In the genomic region with DNA sequence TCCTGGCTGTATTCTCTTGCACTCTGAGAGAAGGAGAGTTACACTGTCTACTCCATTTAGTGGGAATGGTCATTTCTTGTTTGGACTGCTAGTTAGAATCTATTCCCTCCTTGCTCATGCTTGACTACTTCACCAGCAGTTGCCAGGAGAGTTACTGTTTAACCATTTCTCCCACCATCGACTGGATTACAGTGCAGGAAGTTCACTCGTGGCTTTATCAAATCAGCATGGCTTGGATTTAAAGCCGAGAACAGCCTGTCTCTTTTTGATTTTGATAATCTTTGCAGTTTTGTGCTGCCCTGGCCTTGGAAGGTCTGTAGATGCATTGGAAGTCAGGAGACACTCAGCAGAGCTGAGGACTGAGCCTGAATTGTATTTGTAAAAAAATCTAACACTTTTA, we compare ENCODE assay signal across 22 cellular contexts. TPM values are rescaled to one million over a fixed set of nuclear protein-coding genes. Genes with fewer than 3 reads are reported as not detected.
DNase-seq lines count a peak whose midpoint lies in the region; ATAC-seq, FAIRE-seq and TF ChIP-seq lines count a peak whose summit lies in the region.
"Had no signal": no experiment of that assay in that cellular context is flagged by ENCODE, and none has a peak within 500 bp of the region (broad histone marks: within the 10 kb centered on the region; RNA-seq: fewer than 3 reads in every experiment).

No MANE protein-coding gene starts in this region.

- ATAC-seq in GM18861 (IDR thresholded peaks at IDR 0.05; ENCODE audit: unreplicated experiment) (no peak), left cardiac atrium (no peak), esophagus mucosa (no peak)
- ATAC-seq: CD8-positive, alpha-beta T cell had no signal

- no peak overlapping the region for H3K14ac ChIP-seq in mesenchymal stem cell (ENCODE audit: low read length in 2 of 2)

- H3K36me3 ChIP-seq in kidney epithelial cell (ENCODE audit: control insufficient read depth, insufficient read depth, low read length) (no peaks in the 10 kb centered on the region), mesenchymal stem cell (ENCODE audit: control insufficient read depth in 1 of 2, insufficient read depth in 2 of 2, low read depth in 1 of 2, low read length in 2 of 2) (no peaks in the 10 kb centered on the region), transverse colon (no peaks in the 10 kb centered on the region)
- H3K36me3 ChIP-seq: BE2C, SJSA1 had no signal

- peak overlapping the region; percentile 59 for H3K27ac ChIP-seq in mesenchymal stem cell (ENCODE audit: low read length, poor library complexity, severe bottlenecking)
- peak overlapping the region in 3 of 4 donors; percentile 8 to 60 (median 35) for H3K27ac ChIP-seq in transverse colon
- H3K27ac ChIP-seq: KMS-11, PC-9, SJSA1 had no signal

- TF ChIP-seq CTCF in kidney epithelial cell (IDR thresholded peaks at IDR 0.05; ENCODE audit: insufficient read depth, low read length, poor library complexity, severe bottlenecking) (no peak), transverse colon (IDR thresholded peaks at IDR 0.05) (no peak)

- TF ChIP-seq EP300 in transverse colon (IDR thresholded peaks at IDR 0.05; ENCODE audit: low read depth) = no peak

- no peak overlapping the region for H3K9ac ChIP-seq in mesenchymal stem cell (ENCODE audit: low read length)
- H3K9ac ChIP-seq: KMS-11 had no signal

- FAIRE-seq in RCC 7860 (lab: Jason Lieb, UNC) = peak; percentile 93
- FAIRE-seq: D721Med, G401.6, H54 had no signal

- H3K4me1 ChIP-seq in mesenchymal stem cell (ENCODE audit: control insufficient read depth, insufficient read depth, low read depth, low read length) (peaks cover 2% of the 10 kb centered on the region), transverse colon (peaks cover 0 to 38% (median 8%) of the 10 kb centered on the region in 4 donors)
- H3K4me1 ChIP-seq: BE2C, SJSA1 had no signal

- DNase-seq in RCC 7860 (ENCODE audit: low spot score) (peak; percentile 74), kidney epithelial cell (ENCODE audit: low read depth) (peak; percentile 56), mesenchymal stem cell (no peak), transverse colon (peak; percentile 11), left cardiac atrium (no peak)
- DNase-seq: BE2C; CD8-positive, alpha-beta T cell; DND-41; HFFc6; NCI-H1048; NCI-H2081 treated with DMSO at 0.1 percent for 48 hours; NCI-H510A treated with DMSO at 0.1 percent for 48 hours; NCI-H82; PC-9 had no signal

- H2BK5ac ChIP-seq in mesenchymal stem cell (ENCODE audit: low read depth, low read length, poor library complexity, severe bottlenecking) = no peak overlapping the region

- H3K4me2 ChIP-seq in mesenchymal stem cell (ENCODE audit: low read length, poor library complexity, severe bottlenecking) = peak overlapping the region; percentile 54
- H3K4me2 ChIP-seq: KMS-11, PC-9 had no signal

- H3K27me3 ChIP-seq in kidney epithelial cell (ENCODE audit: control insufficient read depth, insufficient read depth, low read length) (no peaks in the 10 kb centered on the region), mesenchymal stem cell (ENCODE audit: control insufficient read depth in 1 of 2, insufficient read depth in 1 of 2, low read length in 2 of 2) (peaks cover 4 to 20% of the 10 kb centered on the region in 2 experiments), transverse colon (no peaks in the 10 kb centered on the region)
- H3K27me3 ChIP-seq: SJSA1 had no signal

- H2AFZ ChIP-seq in mesenchymal stem cell (ENCODE audit: low read depth, low read length) = no peak overlapping the region
- H2AFZ ChIP-seq: PC-9 had no signal

- intact Hi-C loops in transverse colon (cut with DNase I; ENCODE audit: low total_unique reads) (no loop called here), left cardiac atrium (cut with DNase I) (loop anchor here in 1 of 2 donors (10.0 kb wide), 1 partner anchor 911 kb away; no protein-coding TSS in a partner anchor)

- H3K18ac ChIP-seq in mesenchymal stem cell (ENCODE audit: low read depth in 1 of 2, low read length in 2 of 2) = no peak overlapping the region

- no peak overlapping the region for H4K8ac ChIP-seq in mesenchymal stem cell (ENCODE audit: low read length)

- H3K23ac ChIP-seq in mesenchymal stem cell (ENCODE audit: low read length in 2 of 2) = no peak overlapping the region

- H2BK120ac ChIP-seq in mesenchymal stem cell (ENCODE audit: low read depth, low read length) = no peak overlapping the region

- H2AK5ac ChIP-seq in mesenchymal stem cell (ENCODE audit: low read length, severe bottlenecking) = no peak overlapping the region

- TF ChIP-seq POLR2A in transverse colon (IDR thresholded peaks at IDR 0.05) = no peak

- in situ Hi-C loops in transverse colon (cut with MboI; ENCODE audit: low pct_ligation_motif_present in 1 of 4, low pct_unique_long_range_greater_than_20kb in 1 of 4, low sequenced_read_pairs in 3 of 4) = loop anchor here (10.0 to 25.0 kb wide), 3 partner anchors 284 to 909 kb away; no protein-coding TSS in a partner anchor

- H3K9me3 ChIP-seq in mesenchymal stem cell (ENCODE audit: control insufficient read depth, low read length) = no peaks in the 10 kb centered on the region
- H3K9me3 ChIP-seq in transverse colon = no peaks in the 10 kb centered on the region
- H3K9me3 ChIP-seq: BE2C, SJSA1 had no signal

- WGBS in mesenchymal stem cell = 84% methylated on average over 3 of the region's 3 CpGs
- 32 to 60% methylated on average over 3 of the region's 3 CpGs for WGBS in transverse colon (ENCODE audit: low coverage in 1 of 2), 2 donors

- no peak overlapping the region for H2BK12ac ChIP-seq in mesenchymal stem cell (ENCODE audit: low read length in 2 of 2)

- H3K4me3 ChIP-seq in kidney epithelial cell (ENCODE audit: low read depth, low read length) = no peak overlapping the region
- H3K4me3 ChIP-seq in mesenchymal stem cell (ENCODE audit: insufficient read depth in 1 of 2, low read depth in 1 of 2, low read length in 2 of 2) = no peak overlapping the region
- H3K4me3 ChIP-seq in transverse colon = no peak overlapping the region
- H3K4me3 ChIP-seq: PC-9, SJSA1 had no signal

- no peaks in the 10 kb centered on the region for H3K79me1 ChIP-seq in mesenchymal stem cell (replicated peaks; ENCODE audit: low read length, poor library complexity, severe bottlenecking)

- H2BK15ac ChIP-seq in mesenchymal stem cell (ENCODE audit: low read depth, poor library complexity, severe bottlenecking) = no peak overlapping the region

- H3K4ac ChIP-seq in mesenchymal stem cell (ENCODE audit: low read depth in 1 of 2, low read length in 2 of 2) = no peak overlapping the region

- no peak overlapping the region for H4K91ac ChIP-seq in mesenchymal stem cell (ENCODE audit: low read length)

RNA-seq across cellular contexts. Expression of a gene that starts 3.2 kb away (rescaled TPM):
- total RNA-seq in kidney epithelial cell = not detected in 2 replicates
- not detected for polyA plus RNA-seq in mesenchymal stem cell (2013, experiment 1 of 2)
- polyA plus RNA-seq in mesenchymal stem cell (2013, experiment 2 of 2) = not detected
- total RNA-seq in transverse colon = 10 to 100 TPM in 3 of 4 donors, 1 to 10 TPM in 1; 2.8 to 66.1 (median 24.7) TPM
- total RNA-seq in left cardiac atrium = not detected
- total RNA-seq in esophagus mucosa = 0.12 TPM
- total RNA-seq: CD8-positive, alpha-beta T cell; HFFc6; MCF 10A; PC-9; SJSA1 had no signal

Comparison
In these comparisons a context has a peak if more than half of its experiments do, and no peak if none do; other contexts are left out.
1. DNase-seq: peak in RCC 7860 (single experiment), kidney epithelial cell (single experiment) and transverse colon (single experiment); none in mesenchymal stem cell (single experiment) and left cardiac atrium (single experiment).